Comparison of ENCODE assay signal across 12 cellular contexts in genomic region chr5:73365301-73365853, GRCh38.
A peak's percentile ranks its signal among the peaks of the same experiment; 100 is the strongest.
DNase-seq lines count a peak whose midpoint lies in the region; FAIRE-seq and TF ChIP-seq lines count a peak whose summit lies in the region.
"Had no signal": no experiment of that assay in that cellular context is flagged by ENCODE, and none has a peak within 500 bp of the region (broad histone marks: within the 10 kb centered on the region; RNA-seq: fewer than 3 reads in every experiment).

No MANE protein-coding gene starts in this region.

- BruUV-seq in Calu3 (replicated peaks; lab: Mats Ljungman, UMichigan) = no TSS peak

- FAIRE-seq in small intestine (lab: Jason Lieb, UNC) = no peak

- H3K27me3 ChIP-seq in small intestine (ENCODE audit: control insufficient read depth in 2 of 2, insufficient read depth in 2 of 2, low read length in 2 of 2) = peaks cover 0 to 9% of the 10 kb centered on the region in 2 donors
- H3K27me3 ChIP-seq: sigmoid colon had no signal

- H3K4me1 Mint-ChIP-seq in Calu3 (ENCODE audit: low read depth, unreplicated experiment) (peaks cover 31% of the 10 kb centered on the region), osteocyte (ENCODE audit: unreplicated experiment) (peaks cover 38% of the 10 kb centered on the region), glutamatergic neuron (ENCODE audit: low read depth, unreplicated experiment) (no peaks in the 10 kb centered on the region)

- 65 to 88% (median 84%) methylated on average over 4 of the region's 4 CpGs for WGBS in small intestine, 3 donors

- H3K9me3 ChIP-seq in small intestine (ENCODE audit: control insufficient read depth, low read depth) = no peaks in the 10 kb centered on the region
- H3K9me3 ChIP-seq: Caco-2, sigmoid colon had no signal

- CTCF ChIA-PET in Calu3 (lab: Charles Lee) = interaction anchor here (0.7 to 2.3 kb wide), 4 partner anchors 10 to 1155 kb away, joined by 3 to 8 read pairs (median 4); no protein-coding TSS in a partner anchor

- H3K9me3 Mint-ChIP-seq in Calu3 (ENCODE audit: low read depth, unreplicated experiment) (no peaks in the 10 kb centered on the region), osteocyte (ENCODE audit: unreplicated experiment) (no peaks in the 10 kb centered on the region), glutamatergic neuron (ENCODE audit: unreplicated experiment) (peaks cover 2% of the 10 kb centered on the region)

- no peak overlapping the region for H3K4me3 ChIP-seq in small intestine (ENCODE audit: low read depth in 1 of 2, low read length in 2 of 2)
- H3K4me3 ChIP-seq: sigmoid colon had no signal

- no peaks in the 10 kb centered on the region for H3K4me1 ChIP-seq in small intestine (ENCODE audit: control insufficient read depth in 2 of 2, insufficient read depth in 1 of 2, low read depth in 1 of 2, low read length in 1 of 2)
- H3K4me1 ChIP-seq: Caco-2 had no signal

- H3K27me3 Mint-ChIP-seq in Calu3 (ENCODE audit: unreplicated experiment) (no peaks in the 10 kb centered on the region), osteocyte (ENCODE audit: unreplicated experiment) (no peaks in the 10 kb centered on the region), glutamatergic neuron (ENCODE audit: unreplicated experiment) (no peaks in the 10 kb centered on the region)

- TF ChIP-seq CTCF in Calu3 (IDR thresholded peaks at IDR 0.05; ENCODE audit: unreplicated experiment) = no peak
- no peak for TF ChIP-seq CTCF in osteocyte (IDR thresholded peaks at IDR 0.05)
- TF ChIP-seq CTCF in glutamatergic neuron (IDR thresholded peaks at IDR 0.05; ENCODE audit: partially characterized antibody, unreplicated experiment) = no peak

- H3K27ac Mint-ChIP-seq in Calu3 (ENCODE audit: unreplicated experiment) (peak overlapping the region; percentile 81), osteocyte (ENCODE audit: unreplicated experiment) (peak overlapping the region; percentile 89), glutamatergic neuron (ENCODE audit: unreplicated experiment) (no peak overlapping the region)

- H3K36me3 Mint-ChIP-seq in Calu3 (ENCODE audit: insufficient read depth, unreplicated experiment) (peaks cover 5% of the 10 kb centered on the region), osteocyte (ENCODE audit: unreplicated experiment) (no peaks in the 10 kb centered on the region), glutamatergic neuron (ENCODE audit: unreplicated experiment) (no peaks in the 10 kb centered on the region)

- H3K36me3 ChIP-seq in small intestine (ENCODE audit: control insufficient read depth in 2 of 2, insufficient read depth in 2 of 2, low read length in 2 of 2) = no peaks in the 10 kb centered on the region
- H3K36me3 ChIP-seq: sigmoid colon had no signal

- DNase-seq in Calu3 (peak; percentile 13), NCI-H460 (ENCODE audit: extremely low read depth, low read depth) (peak; percentile 60), dermis blood vessel endothelial cell (peak; percentile 78), osteocyte (ENCODE audit: extremely low spot score, unreplicated experiment) (no peak), NCI-H345 (lab: John Stamatoyannopoulos, UW) (no peak), small intestine (no peak), glutamatergic neuron (no peak), NCI-H1694 treated with DMSO at 0.1 percent for 48 hours (lab: John Stamatoyannopoulos, UW) (no peak)
- DNase-seq: activated CD4-positive, alpha-beta T cell treated with anti-CD3 and anti-CD28 coated beads, Interleukin-2, amount 50 U/mL, for 4 hours; Caco-2; erythroblast; sigmoid colon had no signal

- H3K27ac ChIP-seq in small intestine (ENCODE audit: low read depth in 1 of 2, low read length in 1 of 2) = no peak overlapping the region
- H3K27ac ChIP-seq: sigmoid colon had no signal

- no peak overlapping the region for H3K4me3 Mint-ChIP-seq in Calu3 (ENCODE audit: low read depth, unreplicated experiment)
- H3K4me3 Mint-ChIP-seq in osteocyte (ENCODE audit: unreplicated experiment) = no peak overlapping the region
- H3K4me3 Mint-ChIP-seq in glutamatergic neuron (ENCODE audit: unreplicated experiment) = no peak overlapping the region

- intact Hi-C loops in Calu3 (cut with micrococcal nuclease; ENCODE audit: unreplicated experiment) = no loop called here

Comparison
In these comparisons a context has a peak if more than half of its experiments do, and no peak if none do; other contexts are left out.
1. DNase-seq: peak in Calu3 (single experiment), NCI-H460 (single experiment) and dermis blood vessel endothelial cell (single experiment); none in osteocyte (single experiment), NCI-H345 (single experiment), small intestine (single experiment), glutamatergic neuron (single experiment) and NCI-H1694 treated with DMSO at 0.1 percent for 48 hours (single experiment).